In genomic region chr2:235026649-235027557, GRCh38 we compare ENCODE assay signal across 11 cellular contexts.
DNase-seq lines count a peak whose midpoint lies in the region; ATAC-seq and TF ChIP-seq lines count a peak whose summit lies in the region.
"Had no signal": no experiment of that assay in that cellular context is flagged by ENCODE, and none has a peak within 500 bp of the region (broad histone marks: within the 10 kb centered on the region; RNA-seq: fewer than 3 reads in every experiment).

No MANE protein-coding gene starts in this region.

- H3K4me3 ChIP-seq in cardiac fibroblast (replicated peaks in 1 of 2; ENCODE audit: low read depth in 2 of 2, low read length in 2 of 2) (no peak overlapping the region), gastrocnemius medialis (no peak overlapping the region)
- H3K4me3 ChIP-seq: K562 had no signal

- no peak overlapping the region for H3K4me3 Mint-ChIP-seq in mesothelial cell of epicardium
- H3K4me3 Mint-ChIP-seq: naive thymus-derived CD8-positive, alpha-beta T cell had no signal

- no peak for ATAC-seq in GM18858 (IDR thresholded peaks at IDR 0.05; ENCODE audit: unreplicated experiment)
- ATAC-seq in HG03432 (IDR thresholded peaks at IDR 0.05; ENCODE audit: unreplicated experiment) = no peak
- ATAC-seq in gastrocnemius medialis = no peak
- no peak for ATAC-seq in GM19452 (IDR thresholded peaks at IDR 0.05; ENCODE audit: unreplicated experiment)
- ATAC-seq: K562; naive thymus-derived CD8-positive, alpha-beta T cell had no signal

- no peaks in the 10 kb centered on the region for H3K27me3 Mint-ChIP-seq in mesothelial cell of epicardium (ENCODE audit: low read depth)

- peak overlapping the region; percentile 1 for H3K27ac Mint-ChIP-seq in mesothelial cell of epicardium
- H3K27ac Mint-ChIP-seq: naive thymus-derived CD8-positive, alpha-beta T cell had no signal

- intact Hi-C loops in gastrocnemius medialis (cut with DNase I; ENCODE audit: low total_unique reads) = no loop called here

- no peaks in the 10 kb centered on the region for H3K9me3 Mint-ChIP-seq in mesothelial cell of epicardium

- DNase-seq in Caki2 (ENCODE audit: low read depth) (peak; percentile 75), NCI-H2107 treated with DMSO at 0.1 percent for 48 hours (lab: John Stamatoyannopoulos, UW; ENCODE audit: unreplicated experiment) (peak; percentile 85), cardiac fibroblast (ENCODE audit: low read depth in 2 of 2) (peak; percentile 68 to 69), mesothelial cell of epicardium (ENCODE audit: low spot score in 2 of 2, unreplicated experiment in 2 of 2) (no peak), gastrocnemius medialis (no peak)
- DNase-seq: activated gamma-delta T cell had no signal

- no peak overlapping the region for H3K27ac ChIP-seq in gastrocnemius medialis

- TF ChIP-seq CTCF in cardiac fibroblast (IDR thresholded peaks at IDR 0.05; ENCODE audit: low read depth, low read length) (no peak), mesothelial cell of epicardium (IDR thresholded peaks at IDR 0.05; ENCODE audit: unreplicated experiment) (no peak), gastrocnemius medialis (IDR thresholded peaks at IDR 0.05 in 4 of 5, conservative IDR thresholded peaks at IDR 0.05 in 1 of 5) (no peak)

- H3K36me3 Mint-ChIP-seq in mesothelial cell of epicardium = peaks cover 4% of the 10 kb centered on the region
- H3K36me3 Mint-ChIP-seq: naive thymus-derived CD8-positive, alpha-beta T cell had no signal

- in situ Hi-C loops in Caki2 (cut with HindIII; ENCODE audit: low pct_unique_long_range_greater_than_20kb, low sequenced_read_pairs) = no loop called here
- in situ Hi-C loops in gastrocnemius medialis (cut with MboI; ENCODE audit: low sequenced_read_pairs in 4 of 4) = no loop called here

- H3K27me3 ChIP-seq in gastrocnemius medialis = peaks cover 0 to 3% (median 0%) of the 10 kb centered on the region in 3 donors

- H3K36me3 ChIP-seq in gastrocnemius medialis = no peaks in the 10 kb centered on the region

- peaks cover 9 to 18% of the 10 kb centered on the region in 2 donors for H3K4me1 ChIP-seq in gastrocnemius medialis

- TF ChIP-seq POLR2A in gastrocnemius medialis (IDR thresholded peaks at IDR 0.05) = no peak

- peaks cover 36% of the 10 kb centered on the region for H3K4me1 Mint-ChIP-seq in mesothelial cell of epicardium
- H3K4me1 Mint-ChIP-seq: naive thymus-derived CD8-positive, alpha-beta T cell had no signal

- H3K9me3 ChIP-seq in gastrocnemius medialis = no peaks in the 10 kb centered on the region

Comparison
In these comparisons a context has a peak if more than half of its experiments do, and no peak if none do; other contexts are left out.
1. DNase-seq: peak in Caki2 (single experiment), NCI-H2107 treated with DMSO at 0.1 percent for 48 hours (single experiment) and cardiac fibroblast (2 of 2); none in mesothelial cell of epicardium (0 of 2) and gastrocnemius medialis (0 of 2).